16 cellular contexts compared by ENCODE assay signal in the genomic region with DNA sequence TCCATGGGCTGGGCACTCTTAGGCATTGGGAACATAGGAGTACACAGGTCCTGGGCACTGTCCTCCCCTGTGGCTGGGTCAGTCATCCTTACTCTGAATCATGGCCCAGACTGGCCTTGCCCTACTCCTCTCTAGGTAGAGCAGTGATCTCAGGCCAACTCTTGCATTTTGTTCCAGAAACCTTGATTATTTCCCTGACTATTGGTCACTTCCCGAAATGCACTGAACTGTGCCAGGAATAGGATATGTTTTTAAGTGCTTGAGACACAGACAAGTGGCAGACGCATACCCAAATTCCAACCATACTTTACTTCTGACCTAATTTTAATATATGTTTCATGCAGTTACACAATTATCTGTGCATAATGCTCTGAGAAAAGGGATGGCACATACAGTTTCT. TPM values are rescaled to one million over a fixed set of nuclear protein-coding genes. Genes with fewer than 3 reads are reported as not detected.
A peak's percentile ranks its signal among the peaks of the same experiment; 100 is the strongest.
DNase-seq lines count a peak whose midpoint lies in the region; TF ChIP-seq lines count a peak whose summit lies in the region.
"Had no signal": no experiment of that assay in that cellular context is flagged by ENCODE, and none has a peak within 500 bp of the region (broad histone marks: within the 10 kb centered on the region; RNA-seq: fewer than 3 reads in every experiment).

No MANE protein-coding gene starts in this region.

- 60 to 74% (median 65%) methylated on average over 2 of the region's 2 CpGs for WGBS in adipose tissue, 3 donors

- no peak overlapping the region for H3K4me3 ChIP-seq in fibroblast of villous mesenchyme (ENCODE audit: low read depth, low read length)

- H3K27ac ChIP-seq in adipose tissue (ENCODE audit: low read depth, low read length): peak overlapping the region; percentile 3
- H3K27ac ChIP-seq: WERI-Rb-1 had no signal

- DNase-seq in GM03348 (ENCODE audit: low spot score) (peak; percentile 43), fibroblast of villous mesenchyme (ENCODE audit: low read depth) (peak; percentile 78), renal cortical epithelial cell (ENCODE audit: low read depth) (peak; percentile 15), GOT3 (lab: John Stamatoyannopoulos, UW) (no peak)
- DNase-seq in stimulated activated CD4-positive, alpha-beta T cell treated with anti-CD3 and anti-CD28 coated beads, Interleukin-2, amount 100 ng/mL, for 24 hours: no peak
- DNase-seq in activated CD4-positive, alpha-beta T cell treated with anti-CD3 and anti-CD28 coated beads, Interleukin-2, amount 50 U/mL, for 4 hours: no peak
- DNase-seq in activated CD8-positive, alpha-beta memory T cell treated with anti-CD3 and anti-CD28 coated beads, Interleukin-2, amount 50 U/mL, for 4 hours: no peak
- DNase-seq: H9; nucleus accumbens; SHP77; stimulated activated CD4-positive, alpha-beta T cell treated with anti-CD3 and anti-CD28 coated beads, Interleukin-2, amount 100 ng/mL, for 48 hours; stimulated activated naive CD8-positive, alpha-beta T cell treated with anti-CD3 and anti-CD28 coated beads, Interleukin-15, Interleukin-2, amounts not matched to agents 100 U/mL and 50 U/mL, for 24 hours; WERI-Rb-1 had no signal

- TF ChIP-seq CTCF in fibroblast of villous mesenchyme (IDR thresholded peaks at IDR 0.05; ENCODE audit: insufficient read depth, low read depth, low read length): no peak

RNA-seq across cellular contexts. Expression of a gene that starts 16.8 kb away (rescaled TPM):
- polyA plus RNA-seq in adipose tissue: 1,000 to 10,000 TPM; 2,554 to 5,822 (median 3,896) TPM
- 2,045 and 2,110 TPM in 2 replicates for total RNA-seq in fibroblast of villous mesenchyme
- 4,087 and 4,717 TPM in 2 replicates for total RNA-seq in renal cortical epithelial cell

RNA-seq across cellular contexts. Expression of a gene that starts 26.6 kb away (rescaled TPM):
- polyA plus RNA-seq in adipose tissue: not detected
- total RNA-seq in fibroblast of villous mesenchyme: not detected in 2 replicates
- total RNA-seq in renal cortical epithelial cell: not detected in 2 replicates
- total RNA-seq: H9, left lobe of liver, LHCN-M2 had no signal

RNA-seq across cellular contexts. Expression of a gene that starts 31.4 kb away (rescaled TPM):
- polyA plus RNA-seq in adipose tissue: under 1 TPM in 1 of 3 donors, not detected in 2; 0.03 TPM
- not detected in 2 replicates for total RNA-seq in fibroblast of villous mesenchyme
- total RNA-seq in renal cortical epithelial cell: not detected in 2 replicates
- total RNA-seq: left lobe of liver, LHCN-M2 had no signal

RNA-seq across cellular contexts. Expression of a gene that starts 56.2 kb away (rescaled TPM):
- polyA plus RNA-seq in adipose tissue: 10 to 100 TPM in 2 of 3 donors, 1 to 10 TPM in 1; 3.2 to 66.0 (median 54.8) TPM
- total RNA-seq in fibroblast of villous mesenchyme (not detected in 2 replicates), renal cortical epithelial cell (0.05 TPM in 1 of 2 replicates, not detected in the other)
- total RNA-seq: LHCN-M2 had no signal

Comparison
In these comparisons a context has a peak if more than half of its experiments do, and no peak if none do; other contexts are left out.
1. DNase-seq: peak in GM03348 (single experiment), fibroblast of villous mesenchyme (single experiment) and renal cortical epithelial cell (single experiment); none in stimulated activated CD4-positive, alpha-beta T cell treated with anti-CD3 and anti-CD28 coated beads, Interleukin-2, amount 100 ng/mL, for 24 hours (0 of 2), GOT3 (single experiment), activated CD4-positive, alpha-beta T cell treated with anti-CD3 and anti-CD28 coated beads, Interleukin-2, amount 50 U/mL, for 4 hours (0 of 2) and activated CD8-positive, alpha-beta memory T cell treated with anti-CD3 and anti-CD28 coated beads, Interleukin-2, amount 50 U/mL, for 4 hours (single experiment).